In the genomic region with DNA sequence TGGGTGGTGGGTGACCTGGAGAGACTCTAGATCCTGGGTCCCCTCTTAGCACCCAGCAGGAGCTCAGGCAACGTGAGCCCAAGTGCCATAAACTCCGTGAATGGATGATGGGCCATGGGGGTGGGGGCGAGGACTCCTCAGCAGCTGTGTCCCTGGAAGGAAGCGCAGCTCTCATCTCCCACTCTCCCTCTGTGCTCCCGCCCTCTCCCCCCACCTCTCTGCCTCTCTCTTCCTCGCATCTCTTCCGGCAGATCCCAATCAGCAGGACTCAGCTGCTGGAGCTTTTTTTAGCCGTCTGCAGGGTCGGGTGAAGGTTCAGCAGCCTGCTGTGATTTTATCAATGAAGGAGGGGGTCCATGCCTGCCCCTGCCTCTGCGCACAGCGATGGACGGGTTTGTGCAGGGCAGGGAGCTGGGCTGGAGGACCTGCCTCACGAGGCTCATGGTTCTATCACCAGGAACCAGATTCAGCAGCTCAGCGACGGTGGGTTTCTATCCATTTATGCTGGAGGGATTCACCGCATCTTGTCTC, we compare ENCODE assay signal across 10 cellular contexts. TPM values are rescaled to one million over a fixed set of nuclear protein-coding genes. Genes with fewer than 3 reads are reported as not detected.
A peak's percentile ranks its signal among the peaks of the same experiment; 100 is the strongest.
DNase-seq lines count a peak whose midpoint lies in the region; ATAC-seq, FAIRE-seq and TF ChIP-seq lines count a peak whose summit lies in the region.
"Had no signal": no experiment of that assay in that cellular context is flagged by ENCODE, and none has a peak within 500 bp of the region (broad histone marks: within the 10 kb centered on the region; RNA-seq: fewer than 3 reads in every experiment).

No MANE protein-coding gene starts in this region.

- peaks cover 95% of the 10 kb centered on the region for H3K4me1 Mint-ChIP-seq in CD8-positive, alpha-beta T cell (ENCODE audit: low read depth)

- peaks cover 72% of the 10 kb centered on the region for H3K79me2 ChIP-seq in OCI-LY3 (ENCODE audit: low read length)

- no peaks in the 10 kb centered on the region for H3K9me3 ChIP-seq in CD8-positive, alpha-beta T cell (ENCODE audit: low read length)
- H3K9me3 ChIP-seq in OCI-LY3 (ENCODE audit: insufficient read depth, low read length) = no peaks in the 10 kb centered on the region
- no peaks in the 10 kb centered on the region for H3K9me3 ChIP-seq in duodenal mucosa (ENCODE audit: control insufficient read depth in 1 of 2, low read length in 2 of 2)

- H4K20me1 ChIP-seq in OCI-LY3 (ENCODE audit: insufficient read depth, low read length) = peaks cover 97% of the 10 kb centered on the region

- CTCF ChIA-PET in CD8-positive, alpha-beta T cell (lab: Charles Lee) = interaction anchor here (0.7 to 26.4 kb wide), 11 partner anchors 6 to 254 kb away, joined by 3 to 638 read pairs (median 4); no protein-coding TSS in a partner anchor

- H2AFZ ChIP-seq in OCI-LY3 (ENCODE audit: low read depth, low read length) = no peak overlapping the region

- intact Hi-C loops in CD8-positive, alpha-beta T cell (cut with DNase I, micrococcal nuclease) = loop anchor here in 1 of 2 experiments (10.0 kb wide), 1 partner anchor 168 kb away; no protein-coding TSS in a partner anchor

- no peaks in the 10 kb centered on the region for H3K27me3 Mint-ChIP-seq in CD8-positive, alpha-beta T cell (ENCODE audit: low read depth)

- no peak for FAIRE-seq in frontal cortex (lab: Jason Lieb, UNC)

- no peak overlapping the region for H3K4me3 ChIP-seq in CD8-positive, alpha-beta T cell (ENCODE audit: low read depth, low read length)
- no peak overlapping the region for H3K4me3 ChIP-seq in OCI-LY3 (ENCODE audit: low read length)
- H3K4me3 ChIP-seq in duodenal mucosa (ENCODE audit: low read depth in 1 of 2, low read length in 2 of 2) = no peak overlapping the region

- H3K27ac ChIP-seq in CD8-positive, alpha-beta T cell (ENCODE audit: low read depth, low read length) = no peak overlapping the region
- H3K27ac ChIP-seq in OCI-LY3 (ENCODE audit: low read length) (peak overlapping the region; percentile 99), duodenal mucosa (ENCODE audit: low read depth, low read length) (peak overlapping the region; percentile 35)

- peaks cover 95% of the 10 kb centered on the region for H3K36me3 Mint-ChIP-seq in CD8-positive, alpha-beta T cell

- H3K9ac ChIP-seq in OCI-LY3 (ENCODE audit: low read length) = no peak overlapping the region
- H3K9ac ChIP-seq in duodenal mucosa (ENCODE audit: low read depth in 1 of 2, low read length in 2 of 2) = no peak overlapping the region

- TF ChIP-seq CTCF in CD8-positive, alpha-beta T cell (IDR thresholded peaks at IDR 0.05) = no peak
- TF ChIP-seq CTCF in OCI-LY3 (IDR thresholded peaks at IDR 0.05; ENCODE audit: low read depth, low read length) = no peak

- no peak for ATAC-seq in CD8-positive, alpha-beta T cell
- ATAC-seq in HG03280 (IDR thresholded peaks at IDR 0.05; ENCODE audit: unreplicated experiment) = no peak

- no peak overlapping the region for H3K4me3 Mint-ChIP-seq in CD8-positive, alpha-beta T cell
- H3K4me3 Mint-ChIP-seq: dendritic cell treated with granulocyte-macrophage colony-stimulating factor and Interleukin-4, amounts not matched to agents 40 ng/mL and 50 ng/mL, for 4 days had no signal

- H3K4me2 ChIP-seq in OCI-LY3 (ENCODE audit: low read length) = no peak overlapping the region

- H3K9me3 Mint-ChIP-seq in CD8-positive, alpha-beta T cell = no peaks in the 10 kb centered on the region
- H3K9me3 Mint-ChIP-seq: dendritic cell treated with granulocyte-macrophage colony-stimulating factor and Interleukin-4, amounts not matched to agents 40 ng/mL and 50 ng/mL, for 4 days had no signal

- POLR2A ChIA-PET in CD8-positive, alpha-beta T cell (lab: Charles Lee) = interaction anchor here (0.9 to 23.6 kb wide), 10 partner anchors 6 to 145 kb away, joined by 3 to 755 read pairs (median 6); a partner anchor contains a TSS

- H3K27ac Mint-ChIP-seq in CD8-positive, alpha-beta T cell = peak overlapping the region; percentile 94
- H3K27ac Mint-ChIP-seq: dendritic cell treated with granulocyte-macrophage colony-stimulating factor and Interleukin-4, amounts not matched to agents 40 ng/mL and 50 ng/mL, for 4 days had no signal

- H3K4me1 ChIP-seq in CD8-positive, alpha-beta T cell (ENCODE audit: insufficient read depth, low read length) = peaks cover 86% of the 10 kb centered on the region
- H3K4me1 ChIP-seq in OCI-LY3 (ENCODE audit: low read length) (peaks cover 84% of the 10 kb centered on the region), duodenal mucosa (ENCODE audit: control insufficient read depth in 1 of 2, insufficient read depth in 2 of 2, low read length in 2 of 2) (peaks cover 34 to 44% of the 10 kb centered on the region in 2 donors)

- H3K36me3 ChIP-seq in CD8-positive, alpha-beta T cell (ENCODE audit: insufficient read depth, low read length) = peaks cover 91% of the 10 kb centered on the region
- H3K36me3 ChIP-seq in OCI-LY3 (replicated peaks; ENCODE audit: low read depth, low read length) = peaks cover 83% of the 10 kb centered on the region
- H3K36me3 ChIP-seq in duodenal mucosa (ENCODE audit: control insufficient read depth in 1 of 2, insufficient read depth in 2 of 2, low read length in 2 of 2) = no peaks in the 10 kb centered on the region

- DNase-seq in CD8-positive, alpha-beta T cell = peak in 1 of 7 experiments; percentile 49
- DNase-seq in occipital lobe (lab: John Stamatoyannopoulos, UW) (peak; percentile 14), EL (no peak), frontal cortex (ENCODE audit: low spot score in 2 of 2) (no peak), NCI-H128 (lab: John Stamatoyannopoulos, UW; ENCODE audit: unreplicated experiment) (no peak)
- DNase-seq: SIG-M5 had no signal

- H3K27me3 ChIP-seq in CD8-positive, alpha-beta T cell (ENCODE audit: insufficient read depth, low read length) = no peaks in the 10 kb centered on the region
- H3K27me3 ChIP-seq in OCI-LY3 (ENCODE audit: low read depth, low read length) (no peaks in the 10 kb centered on the region), duodenal mucosa (ENCODE audit: control insufficient read depth in 1 of 2, insufficient read depth in 2 of 2, low read length in 2 of 2) (peaks cover 0 to 3% of the 10 kb centered on the region in 2 donors)

RNA-seq across cellular contexts. Expression of a gene that starts 8.3 kb away (rescaled TPM):
- total RNA-seq in CD8-positive, alpha-beta T cell = 100 to 1,000 TPM; 196 to 199 TPM
- total RNA-seq in occipital lobe = not detected
- not detected for total RNA-seq in frontal cortex

RNA-seq across cellular contexts. Expression of a gene that starts 55.5 kb away (rescaled TPM):
- total RNA-seq in CD8-positive, alpha-beta T cell = 1 to 10 TPM; 1.9 to 2.9 TPM
- total RNA-seq in occipital lobe (not detected), frontal cortex (not detected)

Comparison
In these comparisons a context has a peak if more than half of its experiments do, and no peak if none do; other contexts are left out.
1. RNA of a gene that starts 8.3 kb away (total RNA-seq): 196 to 199 TPM in CD8-positive, alpha-beta T cell; not detected in occipital lobe (single experiment) and not detected in frontal cortex (single experiment); every median in the first group is over 100 times any median in the second.